In the genomic region with DNA sequence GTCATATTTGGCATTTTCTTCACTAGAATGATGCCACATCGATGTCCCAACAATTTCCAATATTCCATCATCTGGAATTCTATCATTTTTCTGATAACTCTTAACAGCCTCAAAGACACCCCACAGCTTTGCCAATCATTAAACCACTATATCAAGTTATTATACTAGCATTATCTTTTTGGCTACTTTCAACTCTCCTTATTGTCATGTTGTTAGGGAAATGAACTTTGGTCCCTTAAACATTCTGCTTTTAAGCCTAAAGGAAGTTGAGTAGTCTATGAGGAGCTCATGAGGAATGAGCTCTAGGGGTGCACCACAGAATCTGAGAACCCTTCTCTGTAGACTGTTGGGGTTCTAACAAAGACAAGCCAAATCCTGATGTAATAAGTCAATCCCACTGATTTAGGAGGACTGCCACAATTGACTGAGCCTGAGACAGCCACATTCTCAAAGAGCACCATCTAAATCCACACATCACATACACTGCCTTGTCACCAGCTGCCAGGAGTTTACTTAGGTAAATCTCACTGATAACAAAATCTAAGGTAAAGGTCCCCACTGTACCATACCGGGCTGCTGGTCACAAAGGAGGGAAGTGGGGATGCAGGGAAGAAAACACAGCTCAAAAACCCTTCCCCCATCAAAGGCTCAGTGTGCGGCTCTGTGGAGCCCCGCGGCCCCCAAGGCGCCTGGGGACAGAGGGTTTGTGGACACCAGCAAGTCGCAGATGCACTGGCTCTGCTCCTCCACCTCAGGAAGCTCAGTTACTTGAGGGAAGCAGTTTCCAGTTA, we compare ENCODE assay signal across 1 cellular context.
TF ChIP-seq lines count a peak whose summit lies in the region.

No MANE protein-coding gene starts in this region.

TF ChIP-seq in GM23338, 12 proteins besides CTCF, POLR2A, EP300 and RAD21 (continued from another document):
- no peak for TF ChIP-seq ZNF331 (CRISPR knock-in tag; IDR thresholded peaks at IDR 0.05; ENCODE audit: low read depth)
- TF ChIP-seq, protein P1, sequence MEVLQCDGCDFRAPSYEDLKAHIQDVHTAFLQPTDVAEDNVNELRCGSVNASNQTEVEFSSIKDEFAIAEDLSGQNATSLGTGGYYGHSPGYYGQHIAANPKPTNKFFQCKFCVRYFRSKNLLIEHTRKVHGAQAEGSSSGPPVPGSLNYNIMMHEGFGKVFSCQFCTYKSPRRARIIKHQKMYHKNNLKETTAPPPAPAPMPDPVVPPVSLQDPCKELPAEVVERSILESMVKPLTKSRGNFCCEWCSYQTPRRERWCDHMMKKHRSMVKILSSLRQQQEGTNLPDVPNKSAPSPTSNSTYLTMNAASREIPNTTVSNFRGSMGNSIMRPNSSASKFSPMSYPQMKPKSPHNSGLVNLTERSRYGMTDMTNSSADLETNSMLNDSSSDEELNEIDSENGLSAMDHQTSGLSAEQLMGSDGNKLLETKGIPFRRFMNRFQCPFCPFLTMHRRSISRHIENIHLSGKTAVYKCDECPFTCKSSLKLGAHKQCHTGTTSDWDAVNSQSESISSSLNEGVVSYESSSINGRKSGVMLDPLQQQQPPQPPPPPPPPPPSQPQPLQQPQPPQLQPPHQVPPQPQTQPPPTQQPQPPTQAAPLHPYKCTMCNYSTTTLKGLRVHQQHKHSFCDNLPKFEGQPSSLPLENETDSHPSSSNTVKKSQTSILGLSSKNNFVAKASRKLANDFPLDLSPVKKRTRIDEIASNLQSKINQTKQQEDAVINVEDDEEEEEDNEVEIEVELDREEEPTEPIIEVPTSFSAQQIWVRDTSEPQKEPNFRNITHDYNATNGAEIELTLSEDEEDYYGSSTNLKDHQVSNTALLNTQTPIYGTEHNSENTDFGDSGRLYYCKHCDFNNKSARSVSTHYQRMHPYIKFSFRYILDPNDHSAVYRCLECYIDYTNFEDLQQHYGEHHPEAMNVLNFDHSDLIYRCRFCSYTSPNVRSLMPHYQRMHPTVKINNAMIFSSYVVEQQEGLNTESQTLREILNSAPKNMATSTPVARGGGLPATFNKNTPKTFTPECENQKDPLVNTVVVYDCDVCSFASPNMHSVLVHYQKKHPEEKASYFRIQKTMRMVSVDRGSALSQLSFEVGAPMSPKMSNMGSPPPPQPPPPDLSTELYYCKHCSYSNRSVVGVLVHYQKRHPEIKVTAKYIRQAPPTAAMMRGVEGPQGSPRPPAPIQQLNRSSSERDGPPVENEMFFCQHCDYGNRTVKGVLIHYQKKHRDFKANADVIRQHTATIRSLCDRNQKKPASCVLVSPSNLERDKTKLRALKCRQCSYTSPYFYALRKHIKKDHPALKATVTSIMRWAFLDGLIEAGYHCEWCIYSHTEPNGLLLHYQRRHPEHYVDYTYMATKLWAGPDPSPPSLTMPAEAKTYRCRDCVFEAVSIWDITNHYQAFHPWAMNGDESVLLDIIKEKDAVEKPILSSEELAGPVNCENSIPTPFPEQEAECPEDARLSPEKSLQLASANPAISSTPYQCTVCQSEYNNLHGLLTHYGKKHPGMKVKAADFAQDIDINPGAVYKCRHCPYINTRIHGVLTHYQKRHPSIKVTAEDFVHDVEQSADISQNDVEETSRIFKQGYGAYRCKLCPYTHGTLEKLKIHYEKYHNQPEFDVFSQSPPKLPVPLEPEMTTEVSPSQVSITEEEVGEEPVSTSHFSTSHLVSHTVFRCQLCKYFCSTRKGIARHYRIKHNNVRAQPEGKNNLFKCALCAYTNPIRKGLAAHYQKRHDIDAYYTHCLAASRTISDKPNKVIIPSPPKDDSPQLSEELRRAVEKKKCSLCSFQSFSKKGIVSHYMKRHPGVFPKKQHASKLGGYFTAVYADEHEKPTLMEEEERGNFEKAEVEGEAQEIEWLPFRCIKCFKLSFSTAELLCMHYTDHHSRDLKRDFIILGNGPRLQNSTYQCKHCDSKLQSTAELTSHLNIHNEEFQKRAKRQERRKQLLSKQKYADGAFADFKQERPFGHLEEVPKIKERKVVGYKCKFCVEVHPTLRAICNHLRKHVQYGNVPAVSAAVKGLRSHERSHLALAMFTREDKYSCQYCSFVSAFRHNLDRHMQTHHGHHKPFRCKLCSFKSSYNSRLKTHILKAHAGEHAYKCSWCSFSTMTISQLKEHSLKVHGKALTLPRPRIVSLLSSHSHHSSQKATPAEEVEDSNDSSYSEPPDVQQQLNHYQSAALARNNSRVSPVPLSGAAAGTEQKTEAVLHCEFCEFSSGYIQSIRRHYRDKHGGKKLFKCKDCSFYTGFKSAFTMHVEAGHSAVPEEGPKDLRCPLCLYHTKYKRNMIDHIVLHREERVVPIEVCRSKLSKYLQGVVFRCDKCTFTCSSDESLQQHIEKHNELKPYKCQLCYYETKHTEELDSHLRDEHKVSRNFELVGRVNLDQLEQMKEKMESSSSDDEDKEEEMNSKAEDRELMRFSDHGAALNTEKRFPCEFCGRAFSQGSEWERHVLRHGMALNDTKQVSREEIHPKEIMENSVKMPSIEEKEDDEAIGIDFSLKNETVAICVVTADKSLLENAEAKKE (CRISPR knock-in tag; IDR thresholded peaks at IDR 0.05), result no peak
- no peak for TF ChIP-seq STAT1 (IDR thresholded peaks at IDR 0.05; ENCODE audit: unreplicated experiment)
- TF ChIP-seq, protein P2, sequence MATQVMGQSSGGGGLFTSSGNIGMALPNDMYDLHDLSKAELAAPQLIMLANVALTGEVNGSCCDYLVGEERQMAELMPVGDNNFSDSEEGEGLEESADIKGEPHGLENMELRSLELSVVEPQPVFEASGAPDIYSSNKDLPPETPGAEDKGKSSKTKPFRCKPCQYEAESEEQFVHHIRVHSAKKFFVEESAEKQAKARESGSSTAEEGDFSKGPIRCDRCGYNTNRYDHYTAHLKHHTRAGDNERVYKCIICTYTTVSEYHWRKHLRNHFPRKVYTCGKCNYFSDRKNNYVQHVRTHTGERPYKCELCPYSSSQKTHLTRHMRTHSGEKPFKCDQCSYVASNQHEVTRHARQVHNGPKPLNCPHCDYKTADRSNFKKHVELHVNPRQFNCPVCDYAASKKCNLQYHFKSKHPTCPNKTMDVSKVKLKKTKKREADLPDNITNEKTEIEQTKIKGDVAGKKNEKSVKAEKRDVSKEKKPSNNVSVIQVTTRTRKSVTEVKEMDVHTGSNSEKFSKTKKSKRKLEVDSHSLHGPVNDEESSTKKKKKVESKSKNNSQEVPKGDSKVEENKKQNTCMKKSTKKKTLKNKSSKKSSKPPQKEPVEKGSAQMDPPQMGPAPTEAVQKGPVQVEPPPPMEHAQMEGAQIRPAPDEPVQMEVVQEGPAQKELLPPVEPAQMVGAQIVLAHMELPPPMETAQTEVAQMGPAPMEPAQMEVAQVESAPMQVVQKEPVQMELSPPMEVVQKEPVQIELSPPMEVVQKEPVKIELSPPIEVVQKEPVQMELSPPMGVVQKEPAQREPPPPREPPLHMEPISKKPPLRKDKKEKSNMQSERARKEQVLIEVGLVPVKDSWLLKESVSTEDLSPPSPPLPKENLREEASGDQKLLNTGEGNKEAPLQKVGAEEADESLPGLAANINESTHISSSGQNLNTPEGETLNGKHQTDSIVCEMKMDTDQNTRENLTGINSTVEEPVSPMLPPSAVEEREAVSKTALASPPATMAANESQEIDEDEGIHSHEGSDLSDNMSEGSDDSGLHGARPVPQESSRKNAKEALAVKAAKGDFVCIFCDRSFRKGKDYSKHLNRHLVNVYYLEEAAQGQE (IDR thresholded peaks at IDR 0.05; ENCODE audit: unreplicated experiment), result no peak
TF ChIP-seq in GM23338: peak in this region for 0.
